In the genomic region with DNA sequence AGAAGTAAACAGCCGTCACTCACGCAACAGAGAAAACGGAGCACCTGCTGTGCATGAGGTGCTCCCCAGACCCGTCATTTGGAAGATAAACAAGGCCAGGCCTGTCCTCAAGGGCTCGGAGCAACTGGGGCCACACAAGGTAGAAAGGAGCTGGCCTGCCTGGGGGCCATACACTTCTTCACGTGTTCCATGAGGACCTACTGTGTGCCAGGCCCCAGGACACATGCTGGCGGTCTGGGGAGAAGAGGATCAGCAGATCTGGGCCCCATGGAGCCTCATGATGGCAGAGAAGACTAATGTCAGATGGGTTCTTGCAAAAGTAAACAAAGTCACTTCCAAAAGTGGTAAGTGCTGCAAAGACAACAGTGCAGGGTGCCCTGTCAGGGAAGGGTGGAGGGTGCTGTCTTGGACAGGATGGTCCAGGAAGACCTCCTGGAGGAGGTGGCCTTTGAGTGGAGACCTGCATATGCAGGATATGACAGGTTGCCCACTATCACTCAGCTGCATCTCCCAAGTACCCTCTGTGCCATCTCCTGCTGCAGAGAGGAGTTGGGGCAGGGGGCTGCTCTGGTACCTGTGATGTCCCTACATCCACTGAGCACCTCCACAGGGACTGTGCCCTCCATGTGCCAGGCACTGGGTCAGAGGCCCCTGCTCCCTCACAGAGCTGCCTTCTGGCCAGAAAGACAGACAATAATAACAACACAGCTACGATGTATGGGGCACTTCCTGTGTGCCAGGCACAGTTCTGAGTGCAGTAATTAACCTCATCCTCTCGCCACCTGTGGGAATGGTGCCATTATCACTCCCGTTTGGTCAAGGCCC, we compare ENCODE assay signal across 20 cellular contexts. TPM values are rescaled to one million over a fixed set of nuclear protein-coding genes. Genes with fewer than 3 reads are reported as not detected.
DNase-seq lines count a peak whose midpoint lies in the region; ATAC-seq, FAIRE-seq and TF ChIP-seq lines count a peak whose summit lies in the region.
"Had no signal": no experiment of that assay in that cellular context is flagged by ENCODE, and none has a peak within 500 bp of the region (broad histone marks: within the 10 kb centered on the region; RNA-seq: fewer than 3 reads in every experiment).

No MANE protein-coding gene starts in this region.

- POLR2A ChIA-PET in HepG2 (lab: Yijun Ruan, JAX), result no interaction called here

- no peak for ATAC-seq in HepG2
- ATAC-seq in right lobe of liver, result no peak
- ATAC-seq in activated T-helper 17 cell treated with anti-CD3 and anti-CD28 coated beads, Interleukin-2, amount 50 U/mL, for 72 hours (replicated peaks), result peak; percentile 63
- ATAC-seq in HG03439 (IDR thresholded peaks at IDR 0.05; ENCODE audit: unreplicated experiment), result no peak
- ATAC-seq: HCT116, left colon, psoas muscle had no signal

- no peak overlapping the region for H2AFZ ChIP-seq in HepG2 (ENCODE audit: low read length)

- H3K9me3 ChIP-seq in HepG2 (ENCODE audit: low read length) (no peaks in the 10 kb centered on the region), right lobe of liver (no peaks in the 10 kb centered on the region), kidney (ENCODE audit: control insufficient read depth in 1 of 2, low read length in 2 of 2) (peaks cover 0 to 3% of the 10 kb centered on the region in 2 donors), HAP-1 (no peaks in the 10 kb centered on the region)
- H3K9me3 ChIP-seq: SJCRH30 had no signal

- TF ChIP-seq POLR2A in HepG2 (IDR thresholded peaks at IDR 0.05; ENCODE audit: insufficient read depth in 1 of 2, low read depth in 2 of 2, low read length in 2 of 2) (no peak), right lobe of liver (IDR thresholded peaks at IDR 0.05) (no peak)

- no peak for TF ChIP-seq CTCF in HepG2 (CRISPR knock-in tag; IDR thresholded peaks at IDR 0.05)
- no peak for TF ChIP-seq CTCF in right lobe of liver (IDR thresholded peaks at IDR 0.05)
- TF ChIP-seq CTCF in kidney (IDR thresholded peaks at IDR 0.05; ENCODE audit: borderline replicate concordance, extremely low read depth, insufficient read depth), result no peak

- H3K36me3 Mint-ChIP-seq in activated T-helper 17 cell treated with anti-CD3 and anti-CD28 coated beads, Interleukin-2, amount 50 U/mL, for 72 hours (ENCODE audit: low read depth), result no peaks in the 10 kb centered on the region
- H3K36me3 Mint-ChIP-seq: IgD-negative memory B cell had no signal

- WGBS in HepG2 (ENCODE audit: low lambda C conversion rate), result 4% methylated on average over 10 of the region's 10 CpGs
- 41% methylated on average over 10 of the region's 10 CpGs for WGBS in right lobe of liver (ENCODE audit: insufficient coverage, low coverage, low lambda C conversion rate, missing lambda C conversion rate)

- H3K27me3 ChIP-seq in HepG2 (ENCODE audit: control insufficient read depth in 1 of 2, insufficient read depth in 2 of 2, low read length in 2 of 2) (peaks cover 3 to 49% of the 10 kb centered on the region in 2 experiments; a peak in 2 of 5 replicates), right lobe of liver (no peaks in the 10 kb centered on the region), HAP-1 (ENCODE audit: low read depth) (no peaks in the 10 kb centered on the region; the same call in 1 of the 2 replicates)

- H3K79me2 ChIP-seq in HepG2 (ENCODE audit: insufficient read depth, low read length), result no peaks in the 10 kb centered on the region

- H4K20me1 ChIP-seq in HepG2 (ENCODE audit: insufficient read depth, low read length), result 0 out of 2 replicates have a peak, but pooled peaks cover 2% of the 10 kb centered on the region

- no peak overlapping the region for H3K9ac ChIP-seq in HepG2 (ENCODE audit: insufficient read depth, low read depth, low read length)
- no peak overlapping the region for H3K9ac ChIP-seq in kidney (ENCODE audit: low read length in 2 of 2)

- H3K4me3 ChIP-seq in HepG2 (replicated peaks in 1 of 3; ENCODE audit: insufficient read depth in 1 of 3, low read depth in 2 of 3, low read length in 3 of 3) (no peak overlapping the region), right lobe of liver (no peak overlapping the region), kidney (ENCODE audit: low read length in 2 of 2) (no peak overlapping the region), HAP-1 (no peak overlapping the region)
- H3K4me3 ChIP-seq: esophagus squamous epithelium, psoas muscle, SJCRH30, smooth muscle cell had no signal

- no peaks in the 10 kb centered on the region for H3K9me3 Mint-ChIP-seq in activated T-helper 17 cell treated with anti-CD3 and anti-CD28 coated beads, Interleukin-2, amount 50 U/mL, for 72 hours

- no peak overlapping the region for H3K27ac ChIP-seq in HepG2 (ENCODE audit: extremely low read length, insufficient read depth, low read length)
- no peak overlapping the region for H3K27ac ChIP-seq in right lobe of liver
- no peak overlapping the region for H3K27ac ChIP-seq in kidney (ENCODE audit: low read depth in 2 of 2, low read length in 2 of 2)
- H3K27ac ChIP-seq: esophagus squamous epithelium, psoas muscle, SJCRH30 had no signal

- H3K4me1 Mint-ChIP-seq in activated T-helper 17 cell treated with anti-CD3 and anti-CD28 coated beads, Interleukin-2, amount 50 U/mL, for 72 hours, result peaks cover 38% of the 10 kb centered on the region

- peak overlapping the region; percentile 79 for H3K4me3 Mint-ChIP-seq in activated T-helper 17 cell treated with anti-CD3 and anti-CD28 coated beads, Interleukin-2, amount 50 U/mL, for 72 hours

- FAIRE-seq in HepG2 (lab: Jason Lieb, UNC) (no peak), kidney (lab: Jason Lieb, UNC) (no peak)

- in situ Hi-C loops in HepG2 (cut with HindIII; ENCODE audit: extremely low pct_ligation_motif_present, low pct_unique_long_range_greater_than_20kb), result no loop called here
- in situ Hi-C loops in HAP-1 (cut with MboI; ENCODE audit: low sequenced_read_pairs), result no loop called here

- no peak overlapping the region for H3K4me2 ChIP-seq in HepG2 (ENCODE audit: low read depth, low read length)
- H3K4me2 ChIP-seq: smooth muscle cell had no signal

- intact Hi-C loops in HepG2 (cut with micrococcal nuclease; ENCODE audit: unreplicated experiment), result no loop called here
- intact Hi-C loops in right lobe of liver (cut with DNase I), result no loop called here
- intact Hi-C loops in kidney (cut with DNase I), result no loop called here

- peak overlapping the region; percentile 95 for H3K27ac Mint-ChIP-seq in activated T-helper 17 cell treated with anti-CD3 and anti-CD28 coated beads, Interleukin-2, amount 50 U/mL, for 72 hours
- H3K27ac Mint-ChIP-seq: IgD-negative memory B cell had no signal

- no peak for DNase-seq in HepG2 (ENCODE audit: low spot score)
- DNase-seq in right lobe of liver, result no peak
- DNase-seq in kidney, result peak; percentile 55
- no peak for DNase-seq in DMS53 treated with DMSO at 0.1 percent for 48 hours (lab: John Stamatoyannopoulos, UW; ENCODE audit: unreplicated experiment)
- no peak for DNase-seq in HAP-1 (ENCODE audit: low spot score in 2 of 2)
- DNase-seq in iPS-NIHi11 (ENCODE audit: low spot score), result no peak
- DNase-seq: esophagus squamous epithelium, left colon, MM.1S, NCI-H146, NCI-H2171, psoas muscle, SJCRH30, substantia nigra had no signal

- H3K4me1 ChIP-seq in HepG2 (ENCODE audit: insufficient read depth, low read length), result no peaks in the 10 kb centered on the region
- H3K4me1 ChIP-seq in right lobe of liver, result no peaks in the 10 kb centered on the region
- H3K4me1 ChIP-seq in kidney (ENCODE audit: control insufficient read depth in 1 of 2, insufficient read depth in 1 of 2, low read depth in 1 of 2, low read length in 2 of 2), result no peaks in the 10 kb centered on the region
- H3K4me1 ChIP-seq in HAP-1, result peaks cover 6% of the 10 kb centered on the region
- H3K4me1 ChIP-seq: esophagus squamous epithelium, psoas muscle, SJCRH30 had no signal

- TF ChIP-seq EP300 in HepG2 (IDR thresholded peaks at IDR 0.05; ENCODE audit: low read depth in 2 of 2, low read length in 2 of 2), result no peak
- TF ChIP-seq EP300 in HepG2 (CRISPR knock-in tag; IDR thresholded peaks at IDR 0.05; ENCODE audit: borderline replicate concordance), result no peak

- H3K27me3 Mint-ChIP-seq in activated T-helper 17 cell treated with anti-CD3 and anti-CD28 coated beads, Interleukin-2, amount 50 U/mL, for 72 hours, result no peaks in the 10 kb centered on the region

- CTCF ChIA-PET in HepG2 (lab: Yijun Ruan, JAX; ENCODE audit: low intra/inter-chr PET ratio, low total read pairs), result no interaction called here

- no peak for TF ChIP-seq RAD21 in HepG2 (CRISPR knock-in tag; IDR thresholded peaks at IDR 0.05)

- no peaks in the 10 kb centered on the region for H3K36me3 ChIP-seq in HepG2 (replicated peaks in 1 of 2; ENCODE audit: control insufficient read depth in 1 of 2, insufficient read depth in 2 of 2, low read length in 2 of 2)
- H3K36me3 ChIP-seq in right lobe of liver, result no peaks in the 10 kb centered on the region
- no peaks in the 10 kb centered on the region for H3K36me3 ChIP-seq in kidney (ENCODE audit: control insufficient read depth in 1 of 2, insufficient read depth in 2 of 2, low read length in 2 of 2)
- no peaks in the 10 kb centered on the region for H3K36me3 ChIP-seq in HAP-1 (replicated peaks)
- H3K36me3 ChIP-seq: esophagus squamous epithelium, SJCRH30 had no signal

- BruUV-seq in HepG2 (replicated peaks; lab: Mats Ljungman, UMichigan), result no TSS peak

RNA-seq across cellular contexts. Expression of gene WNT7A, which starts 14.1 kb away (rescaled TPM):
- total RNA-seq in HepG2 (2016; rRNA removed; fragmentation: Illumina TruSeq; extraction: Trizol) (not detected in 2 replicates), right lobe of liver (not detected), kidney (3.3 TPM)
- not detected in 2 replicates for total RNA-seq in HepG2 (2016; cell fraction: cytosol; rRNA removed; fragmentation: Illumina TruSeq; extraction: Trizol; ENCODE audit: low read depth)
- total RNA-seq in HepG2 (2016; cell fraction: insoluble cytoplasmic fraction; rRNA removed; fragmentation: Illumina TruSeq; extraction: Trizol), result not detected in 2 replicates
- not detected in 2 replicates for total RNA-seq in HepG2 (2016; cell fraction: membrane; rRNA removed; fragmentation: Illumina TruSeq; extraction: Trizol)
- total RNA-seq in HepG2 (2016; cell fraction: nucleus; rRNA removed; fragmentation: Illumina TruSeq; extraction: Trizol), result not detected in 2 replicates
- polyA plus RNA-seq in HepG2 (2011; rRNA removed) (not detected in 2 replicates), kidney (ENCODE audit: insufficient read depth, low read depth, low replicate concordance) (0.13 TPM)
- polyA plus RNA-seq in HepG2 (2011; cell fraction: cytosol; rRNA removed), result not detected in 2 replicates
- polyA plus RNA-seq in HepG2 (2011; cell fraction: nucleus; rRNA removed), result not detected in 2 replicates
- not detected in 2 replicates for polyA plus RNA-seq in HepG2 (2012)
- polyA plus RNA-seq in HepG2 (2016; cell fraction: cytosol; fragmentation: Illumina TruSeq; extraction: Trizol; ENCODE audit: low read depth), result not detected in 2 replicates
- polyA plus RNA-seq in HepG2 (2016; cell fraction: insoluble cytoplasmic fraction; fragmentation: Illumina TruSeq; extraction: Trizol; ENCODE audit: low read depth), result not detected in 2 replicates
- polyA plus RNA-seq in HepG2 (2016; cell fraction: membrane; fragmentation: Illumina TruSeq; extraction: Trizol; ENCODE audit: low read depth), result not detected in 2 replicates
- polyA plus RNA-seq in HepG2 (2016; cell fraction: nucleus; fragmentation: Illumina TruSeq; extraction: Trizol; ENCODE audit: insufficient read depth, low read depth), result not detected in 2 replicates
- polyA minus RNA-seq in HepG2 (2011; rRNA and poly(A)+ RNA removed; ENCODE audit: low replicate concordance), result 0.10 TPM in 1 of 2 replicates, not detected in the other
- polyA minus RNA-seq in HepG2 (2011; cell fraction: cytosol; rRNA and poly(A)+ RNA removed), result not detected in 2 replicates
- not detected in 2 replicates for polyA minus RNA-seq in HepG2 (2011; cell fraction: nucleus; rRNA and poly(A)+ RNA removed)
- under 1 TPM; 0.11 to 0.29 TPM for total RNA-seq in activated T-helper 17 cell treated with anti-CD3 and anti-CD28 coated beads, Interleukin-2, amount 50 U/mL, for 72 hours
- total RNA-seq: aorta, left colon, psoas muscle, SJCRH30 had no signal
- polyA plus RNA-seq: aorta had no signal
